17 cellular contexts compared by ENCODE assay signal in genomic region chr22:22262332-22263074, GRCh38. TPM values are rescaled to one million over a fixed set of nuclear protein-coding genes. Genes with fewer than 3 reads are reported as not detected.
DNase-seq lines count a peak whose midpoint lies in the region; ATAC-seq and TF ChIP-seq lines count a peak whose summit lies in the region.
"Not testable (repeated sequence)": the region's sequence is repeated elsewhere in the genome, so short reads cannot be mapped to it uniquely, and the experiment has no call there.
"Had no signal": no experiment of that assay in that cellular context is flagged by ENCODE, and none has a peak within 500 bp of the region (broad histone marks: within the 10 kb centered on the region; RNA-seq: fewer than 3 reads in every experiment).

No MANE protein-coding gene starts in this region.

- H3F3A ChIP-seq in GM23248 (ENCODE audit: insufficient read depth), result not testable (repeated sequence)

- H3K4me1 ChIP-seq in GM23248 (ENCODE audit: insufficient read depth), result peaks cover 11% of the 10 kb centered on the region
- not testable (repeated sequence) for H3K4me1 ChIP-seq in adipocyte (ENCODE audit: control insufficient read depth, insufficient read depth, low read length); lung (ENCODE audit: control insufficient read depth in 2 of 2, insufficient read depth in 2 of 2, low read length in 2 of 2)

- not testable (repeated sequence) for H2AFZ ChIP-seq in GM23248

- H3K36me3 ChIP-seq in GM23248 (ENCODE audit: low read depth); adipocyte (ENCODE audit: control insufficient read depth, insufficient read depth, low read length, severe bottlenecking); lung (ENCODE audit: control insufficient read depth in 2 of 2, insufficient read depth in 2 of 2, low read length in 2 of 2): not testable (repeated sequence)

- H4K20me1 ChIP-seq in GM23248 (ENCODE audit: insufficient read depth), result not testable (repeated sequence)

- not testable (repeated sequence) for H3K4me3 ChIP-seq in GM23248; adipocyte (ENCODE audit: low read length); choroid plexus epithelial cell (ENCODE audit: low read depth, low read length); fibroblast of the aortic adventitia (ENCODE audit: low read depth, low read length); lung

- H3K9me2 ChIP-seq in GM23248 (ENCODE audit: insufficient read depth), result not testable (repeated sequence)

- not testable (repeated sequence) for H3K27me3 ChIP-seq in GM23248 (replicated peaks; ENCODE audit: insufficient read depth); adipocyte (replicated peaks; ENCODE audit: control insufficient read depth, insufficient read depth, low read length); lung (ENCODE audit: control insufficient read depth, insufficient read depth)

- peak overlapping the region; percentile 62 for H3K27ac ChIP-seq in GM23248
- H3K27ac ChIP-seq in lung (ENCODE audit: low read depth in 1 of 2, low read length in 1 of 2), result not testable (repeated sequence)

- ATAC-seq in lung (ENCODE audit: insufficient read depth, low FRiP score), result not testable (repeated sequence)

- 12 to 20% methylated on average over 3 of the region's 3 CpGs for WGBS in GM23248 (ENCODE audit: low coverage in 1 of 2, low lambda C conversion rate in 2 of 2, missing lambda C conversion rate in 2 of 2), 2 experiments
- 38 to 54% methylated on average over 3 of the region's 3 CpGs for WGBS in lung, 2 donors

- H3K9me3 ChIP-seq in GM23248 (ENCODE audit: low read depth); adipocyte (ENCODE audit: control insufficient read depth, low read length); lung (ENCODE audit: control insufficient read depth in 2 of 2, insufficient read depth in 1 of 2, low read length in 1 of 2): not testable (repeated sequence)

- H3K4me2 ChIP-seq in GM23248 (ENCODE audit: unreplicated experiment), result peak overlapping the region; percentile 49

- not testable (repeated sequence) for H3K9ac ChIP-seq in GM23248; adipocyte (ENCODE audit: low read length)

- in situ Hi-C loops in GM23248 (cut with MboI), result not testable (repeated sequence)

- not testable (repeated sequence) for H3K79me2 ChIP-seq in GM23248 (ENCODE audit: insufficient read depth)

- DNase-seq in AG09319 (ENCODE audit: extremely low read depth, low read depth) (peak; percentile 18), GM23248 (peak; percentile 87), MV-4-11 (lab: John Stamatoyannopoulos, UW) (peak; percentile 17), adipocyte (ENCODE audit: low read depth) (peak; percentile 67), choroid plexus epithelial cell (ENCODE audit: low read depth) (peak; percentile 37), fibroblast of the aortic adventitia (ENCODE audit: low read depth) (peak; percentile 86), lung (ENCODE audit: low spot score) (peak; percentile 47)
- peak; percentile 4 to 9 for DNase-seq in stimulated activated CD4-positive, alpha-beta T cell treated with anti-CD3 and anti-CD28 coated beads, Interleukin-15, amount 100 ng/mL, for 48 hours (ENCODE audit: low read depth in 2 of 2)

- TF ChIP-seq CTCF in AG09319 (IDR thresholded peaks at IDR 0.05; ENCODE audit: low read depth, low read length); choroid plexus epithelial cell (conservative IDR thresholded peaks at IDR 0.05; ENCODE audit: low read depth, low read length); fibroblast of the aortic adventitia (IDR thresholded peaks at IDR 0.05; ENCODE audit: insufficient read depth, low read length); lung (IDR thresholded peaks at IDR 0.05; ENCODE audit: control extremely low read depth, extremely low read depth): not testable (repeated sequence)

RNA-seq across cellular contexts. Expression of gene VPREB1, which starts 17.9 kb away (rescaled TPM):
- not detected in 2 replicates for total RNA-seq in GM23248 (2014; rRNA removed; shearing (Covaris generic))
- polyA plus RNA-seq in GM23248 (2016; fragmentation: Nextera tagmentation; extraction: Ambion mirVana) (not detected in 2 replicates), lung (under 1 TPM in 1 of 2 donors, not detected in 1; 0.11 TPM)
- total RNA-seq in fibroblast of the aortic adventitia (ENCODE audit: low replicate concordance) (not detected in 2 replicates), lung (not detected)
- total RNA-seq: activated naive CD4-positive, alpha-beta T cell treated with anti-CD3 and anti-CD28 coated beads, Interleukin-2, amount 50 U/mL, for 72 hours; ascending aorta; CD4-positive, alpha-beta memory T cell; left ventricle myocardium superior; naive thymus-derived CD4-positive, alpha-beta T cell; spleen; subcutaneous adipose tissue; T-helper 1 cell treated with Interleukin-12 subunit alpha and Interleukin-12 subunit beta and Interleukin-4 antibody, amounts not matched to agents 30 ng/mL and 1 ng/mL, for 36 hours had no signal
- polyA plus RNA-seq: CD4-positive, alpha-beta memory T cell; immature natural killer cell; naive thymus-derived CD4-positive, alpha-beta T cell had no signal

Comparison
In these comparisons a context has a peak if more than half of its experiments do, and no peak if none do; other contexts are left out.
1. DNase-seq: peak in every context shown above with its lines; median percentile 87 in GM23248; 86 in fibroblast of the aortic adventitia; 67 in adipocyte; 47 in lung; 37 in choroid plexus epithelial cell; 18 in AG09319; 17 in MV-4-11; 6 in stimulated activated CD4-positive, alpha-beta T cell treated with anti-CD3 and anti-CD28 coated beads, Interleukin-15, amount 100 ng/mL, for 48 hours.